31 cellular contexts compared by ENCODE assay signal in genomic region chr6:21447987-21448386, GRCh38.
"Had no signal": no experiment of that assay in that cellular context is flagged by ENCODE, and none has a peak within 500 bp of the region (broad histone marks: within the 10 kb centered on the region; RNA-seq: fewer than 3 reads in every experiment).

No MANE protein-coding gene starts in this region.

- H3K4me1 Mint-ChIP-seq: natural killer cell; nephron; stimulated activated memory B cell treated with anti-CD40 and anti-IgM and Interleukin-4, amounts not matched to agents 10 μg/mL and 1 μg/mL and 100 μg/mL, for 72 hours; stimulated activated naive CD8-positive, alpha-beta T cell treated with anti-CD3 and anti-CD28 coated beads, Interleukin-15, amount 100 ng/mL, for 72 hours had no signal

- H3K27ac ChIP-seq: neural progenitor cell, ovary, parathyroid adenoma, psoas muscle, skin epidermis, spleen, suprapubic skin, testis, tibial artery, transverse colon, upper lobe of right lung, uterus had no signal

- H3K4me3 Mint-ChIP-seq: natural killer cell; nephron; neural progenitor cell; stimulated activated memory B cell treated with anti-CD40 and anti-IgM and Interleukin-4, amounts not matched to agents 10 μg/mL and 1 μg/mL and 100 μg/mL, for 72 hours; stimulated activated naive CD8-positive, alpha-beta T cell treated with anti-CD3 and anti-CD28 coated beads, Interleukin-15, amount 100 ng/mL, for 72 hours; type B pancreatic cell had no signal

- H3K9ac ChIP-seq: neural progenitor cell, parathyroid adenoma had no signal

- H3K36me3 ChIP-seq: neural progenitor cell, ovary, spleen, suprapubic skin, tibial artery, transverse colon, upper lobe of right lung, uterus had no signal

- H2AFZ ChIP-seq: neural progenitor cell, parathyroid adenoma had no signal

- H3K27ac Mint-ChIP-seq: natural killer cell; nephron; neural progenitor cell; progenitor cell of endocrine pancreas; stimulated activated memory B cell treated with anti-CD40 and anti-IgM and Interleukin-4, amounts not matched to agents 10 μg/mL and 1 μg/mL and 100 μg/mL, for 72 hours; stimulated activated naive CD8-positive, alpha-beta T cell treated with anti-CD3 and anti-CD28 coated beads, Interleukin-15, amount 100 ng/mL, for 72 hours; type B pancreatic cell had no signal

- H3K4me1 ChIP-seq: parathyroid adenoma, psoas muscle, spleen, suprapubic skin, testis, tibial artery, transverse colon, upper lobe of right lung, uterus had no signal

- H3K9me3 Mint-ChIP-seq: natural killer cell; nephron; neural progenitor cell; stimulated activated naive CD8-positive, alpha-beta T cell treated with anti-CD3 and anti-CD28 coated beads, Interleukin-15, amount 100 ng/mL, for 72 hours had no signal

- H3K79me2 ChIP-seq: parathyroid adenoma had no signal

- H3K36me3 Mint-ChIP-seq: natural killer cell; neural progenitor cell; stimulated activated memory B cell treated with anti-CD40 and anti-IgM and Interleukin-4, amounts not matched to agents 10 μg/mL and 1 μg/mL and 100 μg/mL, for 72 hours; type B pancreatic cell had no signal

- H3K27me3 Mint-ChIP-seq: progenitor cell of endocrine pancreas had no signal

- ATAC-seq: natural killer cell; psoas muscle; right cardiac atrium; sciatic nerve; stimulated activated memory B cell treated with anti-CD40 and anti-IgM and Interleukin-4, amounts not matched to agents 10 μg/mL and 1 μg/mL and 100 μg/mL, for 72 hours; stimulated activated naive CD8-positive, alpha-beta T cell treated with anti-CD3 and anti-CD28 coated beads, Interleukin-15, amount 100 ng/mL, for 72 hours; stimulated activated naive CD8-positive, alpha-beta T cell treated with anti-CD3 and anti-CD28 coated beads, Interleukin-15, Interleukin-2, amounts not matched to agents 100 U/mL and 50 U/mL, for 24 hours; upper lobe of right lung had no signal

- H3K4me2 ChIP-seq: neural progenitor cell, smooth muscle cell had no signal

- H3K27me3 ChIP-seq: neural progenitor cell, ovary, spleen, suprapubic skin, testis, tibial artery, transverse colon, upper lobe of right lung, uterus had no signal

- DNase-seq: natural killer cell; occipital lobe; ovary; posterior cingulate gyrus; psoas muscle; right cardiac atrium; spleen; stimulated activated CD4-positive, alpha-beta T cell treated with anti-CD3 and anti-CD28 coated beads, Interleukin-12 subunit alpha, Interleukin-12 subunit beta, amount 100 ng/mL, for 4 hours; stimulated activated CD4-positive, alpha-beta T cell treated with anti-CD3 and anti-CD28 coated beads, Interleukin-1b, Interleukin-23, amount 100 ng/mL, for 48 hours; stimulated activated CD4-positive, alpha-beta T cell treated with anti-CD3 and anti-CD28 coated beads, Interleukin-4, amount 100 ng/mL, for 1 hour; stimulated activated CD4-positive, alpha-beta T cell treated with anti-CD3 and anti-CD28 coated beads, Interleukin-4, amount 100 ng/mL, for 4 hours; stimulated activated CD8-positive, alpha-beta memory T cell treated with anti-CD3 and anti-CD28 coated beads, Interleukin-4, amount 100 ng/mL, for 48 hours; stimulated activated naive CD4-positive, alpha-beta T cell; stimulated activated naive CD8-positive, alpha-beta T cell treated with anti-CD3 and anti-CD28 coated beads, Interleukin-15, amount 100 ng/mL, for 72 hours; stimulated activated naive CD8-positive, alpha-beta T cell treated with anti-CD3 and anti-CD28 coated beads, Interleukin-15, Interleukin-2, amounts not matched to agents 100 U/mL and 50 U/mL, for 24 hours; substantia nigra; testis; tibial artery; transverse colon; upper lobe of right lung; uterus had no signal

- H3K4me3 ChIP-seq: neural progenitor cell, ovary, psoas muscle, skin epidermis, smooth muscle cell, spleen, suprapubic skin, testis, tibial artery, transverse colon, upper lobe of right lung, uterus had no signal
